ENCODE assay signal across 33 cellular contexts in genomic region chr5:12284604-12285003, GRCh38.
"Had no signal": no experiment of that assay in that cellular context is flagged by ENCODE, and none has a peak within 500 bp of the region (broad histone marks: within the 10 kb centered on the region; RNA-seq: fewer than 3 reads in every experiment).

No MANE protein-coding gene starts in this region.

- ATAC-seq: activated CD8-positive, alpha-beta memory T cell treated with anti-CD3 and anti-CD28 coated beads, Interleukin-2, amount 10 ng/mL, durations not matched to agents 7 days and 5 days; activated naive CD8-positive, alpha-beta T cell treated with anti-CD3 and anti-CD28 coated beads, Interleukin-2, amount 50 U/mL, for 24 hours had no signal

- H3K27ac ChIP-seq: PC-9, VCaP had no signal

- H2AFZ ChIP-seq: PC-9 had no signal

- H3K4me2 ChIP-seq: PC-9 had no signal

- DNase-seq: activated B cell treated with CpG ODN at 0.5 μM for 24 hours; activated CD4-positive, alpha-beta memory T cell treated with anti-CD3 and anti-CD28 coated beads, Interleukin-2, amount 10 ng/mL, durations not matched to agents 7 days and 5 days; activated CD4-positive, alpha-beta T cell treated with anti-CD3 and anti-CD28 coated beads for 4 hours; activated CD4-positive, alpha-beta T cell treated with anti-CD3 and anti-CD28 coated beads, Interleukin-2, amount 50 U/mL, for 1 hour; activated CD4-positive, CD25-positive, alpha-beta regulatory T cell treated with anti-CD3 and anti-CD28 coated beads, Interleukin-2, amount 50 U/mL, for 72 hours; activated CD8-positive, alpha-beta memory T cell treated with anti-CD3 and anti-CD28 coated beads for 24 hours; activated CD8-positive, alpha-beta memory T cell treated with anti-CD3 and anti-CD28 coated beads, Interleukin-2, amount 10 ng/mL, durations not matched to agents 7 days and 5 days; activated CD8-positive, alpha-beta memory T cell treated with anti-CD3 and anti-CD28 coated beads, Interleukin-2, amount 50 U/mL, for 48 hours; activated effector memory CD4-positive, alpha-beta T cell treated with Interleukin-2 at 50 U/mL for 16 hours; activated naive CD4-positive, alpha-beta T cell treated with anti-CD3 and anti-CD28 coated beads, Interleukin-2, amount 10 ng/mL, durations not matched to agents 7 days and 5 days; activated naive CD8-positive, alpha-beta T cell treated with anti-CD3 and anti-CD28 coated beads, Interleukin-2, amount 50 U/mL, for 24 hours; activated T-cell treated with anti-CD3 and anti-CD28 coated beads, Interleukin-2, amount 50 U/mL, for 48 hours; anterior cingulate cortex; caudate nucleus; cerebellar nuclear complex; NCI-H1048; NCI-H1105 treated with DMSO at 0.1 percent for 48 hours; NCI-H1436; NCI-H1694; NCI-H1930; NCI-H2081 treated with DMSO at 0.1 percent for 48 hours; NCI-H345; NCI-H510A; NCI-H526; NCI-H748 treated with DMSO at 0.1 percent for 48 hours; PC-9; Right ventricle myocardium superior; SW 1271; T-helper 1 cell; T-helper 2 cell; T-helper 9 cell had no signal

- H3K4me3 ChIP-seq: PC-9 had no signal

- FAIRE-seq: bronchial epithelial cell had no signal
